Comparison of ENCODE assay signal across 8 cellular contexts in genomic region chr19:27794444-27795042, GRCh38.
A peak's percentile ranks its signal among the peaks of the same experiment; 100 is the strongest.
DNase-seq lines count a peak whose midpoint lies in the region; ATAC-seq and TF ChIP-seq lines count a peak whose summit lies in the region.

No MANE protein-coding gene starts in this region.

- TF ChIP-seq EP300 in upper lobe of left lung (IDR thresholded peaks at IDR 0.05): no peak

- in situ Hi-C loops in Panc1 (cut with HindIII; ENCODE audit: low pct_unique_long_range_greater_than_20kb, low sequenced_read_pairs): no loop called here

- WGBS in lung, 2 donors: 7 to 9% methylated on average over 17 to 18 of the region's 18 CpGs
- WGBS in upper lobe of left lung, 2 donors: 4 to 7% methylated on average over 14 to 18 of the region's 18 CpGs

- H3K4me3 ChIP-seq in HEK293 (ENCODE audit: low read depth, low read length): peak overlapping the region; percentile 65
- H3K4me3 ChIP-seq in Panc1 (ENCODE audit: low read depth in 2 of 2, low read length in 2 of 2): peak overlapping the region; percentile 97 to 98
- peak overlapping the region; percentile 92 for H3K4me3 ChIP-seq in lung
- H3K4me3 ChIP-seq in upper lobe of left lung: peak overlapping the region; percentile 54 to 80 (median 74)

- H3K4me1 ChIP-seq in HEK293 (ENCODE audit: control insufficient read depth, insufficient read depth, low read length) (peaks cover 15% of the 10 kb centered on the region), Panc1 (ENCODE audit: control insufficient read depth, insufficient read depth, low read length) (peaks cover 13% of the 10 kb centered on the region), lung (ENCODE audit: control insufficient read depth in 2 of 2, insufficient read depth in 2 of 2, low read length in 2 of 2) (peaks cover 0 to 11% of the 10 kb centered on the region in 2 donors), upper lobe of left lung (peaks cover 23 to 32% (median 26%) of the 10 kb centered on the region in 4 donors)

- ATAC-seq in Panc1 (no peak), lung (ENCODE audit: insufficient read depth, low FRiP score) (no peak), upper lobe of left lung (ENCODE audit: low FRiP score in 2 of 2) (peak in 1 of 2 donors; percentile 15)

- H3K36me3 ChIP-seq in HEK293 (ENCODE audit: control insufficient read depth in 2 of 2, insufficient read depth in 1 of 2, low read length in 2 of 2) (peaks cover 18 to 45% of the 10 kb centered on the region in 2 experiments), Panc1 (ENCODE audit: control insufficient read depth, insufficient read depth, low read length) (peaks cover 12% of the 10 kb centered on the region), lung (ENCODE audit: control insufficient read depth in 2 of 2, insufficient read depth in 2 of 2, low read length in 2 of 2) (peaks cover 0 to 4% of the 10 kb centered on the region in 2 donors), upper lobe of left lung (peaks cover 0 to 6% (median 2%) of the 10 kb centered on the region in 4 donors)

- peaks cover 7% of the 10 kb centered on the region for H3K9me3 ChIP-seq in HEK293 (ENCODE audit: control insufficient read depth, insufficient read depth, low read depth, low read length)
- H3K9me3 ChIP-seq in Panc1 (ENCODE audit: control insufficient read depth, insufficient read depth, low read depth, low read length): no peaks in the 10 kb centered on the region
- no peaks in the 10 kb centered on the region for H3K9me3 ChIP-seq in lung (ENCODE audit: control insufficient read depth in 2 of 2, insufficient read depth in 1 of 2, low read length in 1 of 2)
- no peaks in the 10 kb centered on the region for H3K9me3 ChIP-seq in upper lobe of left lung

- CTCF ChIA-PET in HEK293 (lab: Yijun Ruan, JAX): interaction anchor here (0.9 to 1.5 kb wide), 4 partner anchors 19 to 1950 kb away, joined by 3 to 7 read pairs (median 5); no protein-coding TSS in a partner anchor
- CTCF ChIA-PET in Panc1 (lab: Charles Lee): no interaction called here

- DNase-seq in ELR (ENCODE audit: low read depth) (peak; percentile 36), Panc1 (ENCODE audit: low read depth, low spot score) (no peak), dermis blood vessel endothelial cell (peak; percentile 49), lung (ENCODE audit: low spot score) (no peak), upper lobe of left lung (peak in 1 of 2 donors; percentile 61), COR-L47 (lab: John Stamatoyannopoulos, UW) (no peak), NCI-H345 treated with DMSO at 0.1 percent for 48 hours (lab: John Stamatoyannopoulos, UW; ENCODE audit: unreplicated experiment) (no peak)

- no peak for TF ChIP-seq POLR2A in upper lobe of left lung (IDR thresholded peaks at IDR 0.05)

- no TSS peak for BruUV-seq in Panc1 (replicated peaks; lab: Mats Ljungman, UMichigan)

- POLR2A ChIA-PET in HEK293 (lab: Yijun Ruan, JAX): interaction anchor here (0.5 to 2.3 kb wide), 14 partner anchors 8 to 1920 kb away, joined by 3 to 16 read pairs (median 4); partner anchors contain the start of gene C19orf12
- POLR2A ChIA-PET in Panc1 (lab: Charles Lee): no interaction called here

- intact Hi-C loops in Panc1 (cut with micrococcal nuclease; ENCODE audit: unreplicated experiment): no loop called here

- TF ChIP-seq CTCF in HEK293 (tag by site-specific recombination; IDR thresholded peaks at IDR 0.05): no peak
- TF ChIP-seq CTCF in Panc1 (IDR thresholded peaks at IDR 0.05): no peak
- no peak for TF ChIP-seq CTCF in lung (IDR thresholded peaks at IDR 0.05; ENCODE audit: control extremely low read depth, extremely low read depth)
- no peak for TF ChIP-seq CTCF in upper lobe of left lung (IDR thresholded peaks at IDR 0.05)

- H3K27me3 ChIP-seq in Panc1 (ENCODE audit: control insufficient read depth, insufficient read depth, low read length) (no peaks in the 10 kb centered on the region), lung (ENCODE audit: control insufficient read depth, insufficient read depth) (no peaks in the 10 kb centered on the region), upper lobe of left lung (no peaks in the 10 kb centered on the region)

- H3K27ac ChIP-seq in HEK293 (ENCODE audit: extremely low read depth, low read depth, low read length) (peak overlapping the region; percentile 97), Panc1 (ENCODE audit: low read length) (peak overlapping the region; percentile 98), lung (ENCODE audit: low read depth in 1 of 2, low read length in 1 of 2) (peak overlapping the region; percentile 40 to 89), upper lobe of left lung (peak overlapping the region; percentile 83 to 92 (median 86))

TF ChIP-seq in HEK293, 187 proteins besides CTCF, POLR2A, EP300 and RAD21 (continues in another document):
- TF ChIP-seq ZBTB10 (tag by site-specific recombination; IDR thresholded peaks at IDR 0.05) (0 out of 2 replicates have a peak, but pooled peaks have one; percentile 2), HIC1 (tag by site-specific recombination; IDR thresholded peaks at IDR 0.05) (peak; percentile 6; the same call in 1 of the 2 replicates), HOXA7 (CRISPR knock-in tag; IDR thresholded peaks at IDR 0.05; ENCODE audit: borderline replicate concordance) (no peak), KLF1 (tag by site-specific recombination; IDR thresholded peaks at IDR 0.05) (peak; percentile 83), ZFP69B (tag by site-specific recombination; IDR thresholded peaks at IDR 0.05) (0 out of 2 replicates have a peak, but pooled peaks have one; percentile 6), REST (tag by site-specific recombination; IDR thresholded peaks at IDR 0.05) (peak; percentile 99), BCL11B (tag by site-specific recombination; IDR thresholded peaks at IDR 0.05; ENCODE audit: low read depth) (no peak), GLIS2 (tag by site-specific recombination; IDR thresholded peaks at IDR 0.05) (peak; percentile 32; the same call in 1 of the 2 replicates)

Comparison
In these comparisons a context has a peak if more than half of its experiments do, and no peak if none do; other contexts are left out.
1. DNase-seq: peak in ELR (single experiment) and dermis blood vessel endothelial cell (single experiment); none in Panc1 (single experiment), lung (single experiment), COR-L47 (single experiment) and NCI-H345 treated with DMSO at 0.1 percent for 48 hours (single experiment).
2. Peak in every context shown above with its lines, with median percentiles within 50 percentile points of each other: H3K27ac ChIP-seq and H3K4me3 ChIP-seq.